ENCODE assay signal across 33 cellular contexts in the genomic region with DNA sequence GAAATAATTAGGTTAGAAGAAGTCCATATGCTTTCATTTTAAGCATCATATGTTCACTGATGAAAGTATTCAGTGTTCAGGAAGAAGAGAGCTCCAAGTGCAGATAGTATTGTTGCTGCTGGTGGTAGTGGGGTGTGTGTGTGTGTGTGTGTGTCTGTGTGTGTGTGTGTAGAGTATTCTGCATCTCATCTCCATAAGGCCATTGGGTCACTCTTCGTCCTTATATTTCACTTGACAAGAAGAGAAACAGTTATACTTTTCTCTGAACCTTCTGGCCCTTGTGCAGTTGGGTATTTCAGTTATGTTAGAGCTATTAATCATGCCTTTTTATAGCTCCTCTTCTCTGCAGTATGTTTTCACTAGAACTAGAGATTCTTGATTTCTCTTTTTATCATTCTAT.
"Had no signal": no experiment of that assay in that cellular context is flagged by ENCODE, and none has a peak within 500 bp of the region (broad histone marks: within the 10 kb centered on the region; RNA-seq: fewer than 3 reads in every experiment).

No MANE protein-coding gene starts in this region.

- H3K27ac ChIP-seq: brain microvascular endothelial cell, coronary artery, dorsolateral prefrontal cortex, esophagus muscularis mucosa, VCaP had no signal

- H3K4me3 ChIP-seq: coronary artery, dorsolateral prefrontal cortex, esophagus muscularis mucosa had no signal

- H3K4me1 ChIP-seq: esophagus muscularis mucosa had no signal

- FAIRE-seq: astrocyte, bronchial epithelial cell, TTC549 had no signal

- H3K4me1 Mint-ChIP-seq: activated CD4-positive, alpha-beta memory T cell treated with anti-CD3 and anti-CD28 coated beads, Interleukin-2, amount 10 ng/mL, durations not matched to agents 7 days and 5 days; activated CD4-positive, alpha-beta T cell treated with anti-CD3 and anti-CD28 coated beads, Interleukin-2, amount 10 ng/mL, durations not matched to agents 7 days and 5 days; activated T-helper 17 cell treated with anti-CD3 and anti-CD28 coated beads, Interleukin-2, amount 50 U/mL, for 72 hours; central memory CD8-positive, alpha-beta T cell; endodermal cell had no signal

- H3K27me3 ChIP-seq: brain microvascular endothelial cell, dorsolateral prefrontal cortex, esophagus muscularis mucosa had no signal

- DNase-seq: activated CD4-positive, alpha-beta memory T cell treated with anti-CD3 and anti-CD28 coated beads, Interleukin-2, amount 10 ng/mL, durations not matched to agents 7 days and 5 days; activated CD4-positive, alpha-beta T cell treated with anti-CD3 and anti-CD28 coated beads for 1 hour; activated CD4-positive, alpha-beta T cell treated with anti-CD3 and anti-CD28 coated beads for 4 hours; activated CD4-positive, alpha-beta T cell treated with anti-CD3 and anti-CD28 coated beads, Interleukin-2, amount 10 ng/mL, durations not matched to agents 7 days and 5 days; activated CD4-positive, alpha-beta T cell treated with anti-CD3 and anti-CD28 coated beads, Interleukin-2, amount 50 U/mL, for 4 hours; activated CD8-positive, alpha-beta memory T cell treated with anti-CD3 and anti-CD28 coated beads, Interleukin-2, amount 50 U/mL, for 48 hours; activated effector memory CD4-positive, alpha-beta T cell treated with Interleukin-2 at 50 U/mL for 16 hours; activated gamma-delta T cell treated with Interleukin-2 at 50 U/mL for 16 hours; activated naive CD4-positive, alpha-beta T cell treated with anti-CD3 and anti-CD28 coated beads, Interleukin-2, amount 50 U/mL, for 16 hours; activated naive CD4-positive, alpha-beta T cell treated with Interleukin-2 at 50 U/mL for 16 hours; activated T-cell treated with anti-CD3 and anti-CD28 coated beads for 4 hours; activated T-cell treated with anti-CD3 and anti-CD28 coated beads, Interleukin-2, amount 50 U/mL, for 24 hours; amniotic stem cell; anterior cingulate cortex; brain microvascular endothelial cell; dorsolateral prefrontal cortex; effector memory CD4-positive, alpha-beta T cell; endodermal cell; erythroblast; foreskin fibroblast; head of caudate nucleus; T-helper 2 cell had no signal

- H3K27me3 Mint-ChIP-seq: activated CD4-positive, alpha-beta memory T cell treated with anti-CD3 and anti-CD28 coated beads, Interleukin-2, amount 10 ng/mL, durations not matched to agents 7 days and 5 days; activated CD4-positive, alpha-beta T cell treated with anti-CD3 and anti-CD28 coated beads, Interleukin-2, amount 10 ng/mL, durations not matched to agents 7 days and 5 days; activated naive CD8-positive, alpha-beta T cell; activated T-cell treated with anti-CD3 and anti-CD28 coated beads, Interleukin-2, amount 50 U/mL, for 24 hours; activated T-helper 17 cell treated with anti-CD3 and anti-CD28 coated beads, Interleukin-2, amount 50 U/mL, for 72 hours; central memory CD8-positive, alpha-beta T cell; dendritic cell treated with granulocyte-macrophage colony-stimulating factor and Interleukin-4, amounts not matched to agents 40 ng/mL and 50 ng/mL, for 4 days had no signal

- H3K4me3 Mint-ChIP-seq: activated CD4-positive, alpha-beta memory T cell treated with anti-CD3 and anti-CD28 coated beads, Interleukin-2, amount 10 ng/mL, durations not matched to agents 7 days and 5 days; activated CD4-positive, alpha-beta T cell treated with anti-CD3 and anti-CD28 coated beads, Interleukin-2, amount 10 ng/mL, durations not matched to agents 7 days and 5 days; activated naive CD8-positive, alpha-beta T cell; activated T-cell treated with anti-CD3 and anti-CD28 coated beads, Interleukin-2, amount 50 U/mL, for 24 hours; activated T-helper 17 cell treated with anti-CD3 and anti-CD28 coated beads, Interleukin-2, amount 50 U/mL, for 72 hours; central memory CD8-positive, alpha-beta T cell; dendritic cell treated with granulocyte-macrophage colony-stimulating factor and Interleukin-4, amounts not matched to agents 40 ng/mL and 50 ng/mL, for 4 days; endodermal cell; WTC11 had no signal

- H3K9me3 Mint-ChIP-seq: activated CD4-positive, alpha-beta memory T cell treated with anti-CD3 and anti-CD28 coated beads, Interleukin-2, amount 10 ng/mL, durations not matched to agents 7 days and 5 days; activated CD4-positive, alpha-beta T cell treated with anti-CD3 and anti-CD28 coated beads, Interleukin-2, amount 10 ng/mL, durations not matched to agents 7 days and 5 days; activated T-cell treated with anti-CD3 and anti-CD28 coated beads, Interleukin-2, amount 50 U/mL, for 24 hours; activated T-helper 17 cell treated with anti-CD3 and anti-CD28 coated beads, Interleukin-2, amount 50 U/mL, for 72 hours; central memory CD8-positive, alpha-beta T cell had no signal

- H3K36me3 ChIP-seq: brain microvascular endothelial cell, esophagus muscularis mucosa had no signal

- H3K27ac Mint-ChIP-seq: activated CD4-positive, alpha-beta memory T cell treated with anti-CD3 and anti-CD28 coated beads, Interleukin-2, amount 10 ng/mL, durations not matched to agents 7 days and 5 days; activated CD4-positive, alpha-beta T cell treated with anti-CD3 and anti-CD28 coated beads, Interleukin-2, amount 10 ng/mL, durations not matched to agents 7 days and 5 days; activated naive CD8-positive, alpha-beta T cell; activated T-cell treated with anti-CD3 and anti-CD28 coated beads, Interleukin-2, amount 50 U/mL, for 24 hours; activated T-helper 17 cell treated with anti-CD3 and anti-CD28 coated beads, Interleukin-2, amount 50 U/mL, for 72 hours; dendritic cell treated with granulocyte-macrophage colony-stimulating factor and Interleukin-4, amounts not matched to agents 40 ng/mL and 50 ng/mL, for 4 days; endodermal cell; WTC11 had no signal
